Comparison of ENCODE assay signal across 9 cellular contexts in genomic region chr12:71392521-71393145, GRCh38. TPM values are rescaled to one million over a fixed set of nuclear protein-coding genes. Genes with fewer than 3 reads are reported as not detected.
DNase-seq lines count a peak whose midpoint lies in the region; ATAC-seq and TF ChIP-seq lines count a peak whose summit lies in the region.
"Had no signal": no experiment of that assay in that cellular context is flagged by ENCODE, and none has a peak within 500 bp of the region (broad histone marks: within the 10 kb centered on the region; RNA-seq: fewer than 3 reads in every experiment).

No MANE protein-coding gene starts in this region.

- H3K4me3 ChIP-seq in BE2C (ENCODE audit: low read depth, low read length) = no peak overlapping the region
- no peak overlapping the region for H3K4me3 ChIP-seq in fibroblast of pulmonary artery (replicated peaks; ENCODE audit: low read depth, low read length)
- H3K4me3 ChIP-seq in parathyroid adenoma (ENCODE audit: low read depth, low read length) = no peak overlapping the region

- DNase-seq in BE2C (peak; percentile 31), NCI-H1105 treated with DMSO at 0.1 percent for 48 hours (lab: John Stamatoyannopoulos, UW) (peak; percentile 95), SKM-1 treated with dmso at 0.1 percent for 144 hours (lab: John Stamatoyannopoulos, UW; ENCODE audit: unreplicated experiment) (peak; percentile 23), fibroblast of pulmonary artery (ENCODE audit: low read depth) (peak; percentile 87)
- DNase-seq in activated CD8-positive, alpha-beta memory T cell treated with anti-CD3 and anti-CD28 coated beads, Interleukin-2, amount 10 ng/mL, durations not matched to agents 7 days and 5 days = no peak

- no peaks in the 10 kb centered on the region for H3K36me3 ChIP-seq in BE2C
- no peaks in the 10 kb centered on the region for H3K36me3 ChIP-seq in parathyroid adenoma (ENCODE audit: control insufficient read depth, insufficient read depth, low read length)
- H3K36me3 ChIP-seq: neutrophil had no signal

- H3K4me3 Mint-ChIP-seq in activated CD8-positive, alpha-beta memory T cell treated with anti-CD3 and anti-CD28 coated beads, Interleukin-2, amount 10 ng/mL, durations not matched to agents 7 days and 5 days = no peak overlapping the region

- H3K36me3 Mint-ChIP-seq in activated CD8-positive, alpha-beta memory T cell treated with anti-CD3 and anti-CD28 coated beads, Interleukin-2, amount 10 ng/mL, durations not matched to agents 7 days and 5 days = no peaks in the 10 kb centered on the region

- no peaks in the 10 kb centered on the region for H3K4me1 Mint-ChIP-seq in activated CD8-positive, alpha-beta memory T cell treated with anti-CD3 and anti-CD28 coated beads, Interleukin-2, amount 10 ng/mL, durations not matched to agents 7 days and 5 days

- CTCF ChIA-PET in activated CD8-positive, alpha-beta memory T cell treated with anti-CD3 and anti-CD28 coated beads, Interleukin-2, amount 10 ng/mL, durations not matched to agents 7 days and 5 days (lab: Charles Lee) = interaction anchor here (0.7 to 1.6 kb wide), 6 partner anchors 8 to 659 kb away, joined by 3 to 7 read pairs (median 4); no protein-coding TSS in a partner anchor

- H3K27ac Mint-ChIP-seq in activated CD8-positive, alpha-beta memory T cell treated with anti-CD3 and anti-CD28 coated beads, Interleukin-2, amount 10 ng/mL, durations not matched to agents 7 days and 5 days = no peak overlapping the region

- no peak overlapping the region for H2AFZ ChIP-seq in parathyroid adenoma

- no peaks in the 10 kb centered on the region for H3K9me3 ChIP-seq in BE2C
- no peaks in the 10 kb centered on the region for H3K9me3 ChIP-seq in parathyroid adenoma (ENCODE audit: control insufficient read depth, low read length)
- H3K9me3 ChIP-seq: neutrophil had no signal

- no peaks in the 10 kb centered on the region for H3K79me2 ChIP-seq in parathyroid adenoma

- no peak overlapping the region for H3K9ac ChIP-seq in parathyroid adenoma

- H3K9me3 Mint-ChIP-seq in activated CD8-positive, alpha-beta memory T cell treated with anti-CD3 and anti-CD28 coated beads, Interleukin-2, amount 10 ng/mL, durations not matched to agents 7 days and 5 days (ENCODE audit: low read depth) = no peaks in the 10 kb centered on the region

- peak; percentile 93 for TF ChIP-seq CTCF in BE2C (IDR thresholded peaks at IDR 0.05; ENCODE audit: low read depth, low read length)
- peak; percentile 91 for TF ChIP-seq CTCF in fibroblast of pulmonary artery (IDR thresholded peaks at IDR 0.05; ENCODE audit: low read length, missing control alignments)
- TF ChIP-seq CTCF in parathyroid adenoma (IDR thresholded peaks at IDR 0.05) = peak; percentile 49

- H3K27me3 ChIP-seq in BE2C (no peaks in the 10 kb centered on the region), parathyroid adenoma (ENCODE audit: control insufficient read depth, insufficient read depth, low read length) (no peaks in the 10 kb centered on the region)
- H3K27me3 ChIP-seq: neutrophil had no signal

- H3K4me1 ChIP-seq in BE2C (peaks cover 6% of the 10 kb centered on the region), parathyroid adenoma (no peaks in the 10 kb centered on the region)

- ATAC-seq in GM18858 (IDR thresholded peaks at IDR 0.05; ENCODE audit: unreplicated experiment) = peak; percentile 98
- peak; percentile 97 for ATAC-seq in HG02938 (IDR thresholded peaks at IDR 0.05; ENCODE audit: unreplicated experiment)
- no peak for ATAC-seq in activated CD8-positive, alpha-beta memory T cell treated with anti-CD3 and anti-CD28 coated beads, Interleukin-2, amount 10 ng/mL, durations not matched to agents 7 days and 5 days

- H3K27me3 Mint-ChIP-seq in activated CD8-positive, alpha-beta memory T cell treated with anti-CD3 and anti-CD28 coated beads, Interleukin-2, amount 10 ng/mL, durations not matched to agents 7 days and 5 days = no peaks in the 10 kb centered on the region

- H3K4me2 ChIP-seq in parathyroid adenoma (ENCODE audit: low read length) = no peak overlapping the region

- H3K27ac ChIP-seq in parathyroid adenoma = no peak overlapping the region
- H3K27ac ChIP-seq: neutrophil had no signal

RNA-seq across cellular contexts. Expression of gene LGR5, which starts 47.0 kb away (rescaled TPM):
- 16.3 TPM for polyA plus RNA-seq in BE2C (2012; ENCODE audit: insufficient read depth, insufficient read length, low read depth)
- total RNA-seq in activated CD8-positive, alpha-beta memory T cell treated with anti-CD3 and anti-CD28 coated beads, Interleukin-2, amount 10 ng/mL, durations not matched to agents 7 days and 5 days = not detected
